1 cellular context compared by ENCODE assay signal in the genomic region with DNA sequence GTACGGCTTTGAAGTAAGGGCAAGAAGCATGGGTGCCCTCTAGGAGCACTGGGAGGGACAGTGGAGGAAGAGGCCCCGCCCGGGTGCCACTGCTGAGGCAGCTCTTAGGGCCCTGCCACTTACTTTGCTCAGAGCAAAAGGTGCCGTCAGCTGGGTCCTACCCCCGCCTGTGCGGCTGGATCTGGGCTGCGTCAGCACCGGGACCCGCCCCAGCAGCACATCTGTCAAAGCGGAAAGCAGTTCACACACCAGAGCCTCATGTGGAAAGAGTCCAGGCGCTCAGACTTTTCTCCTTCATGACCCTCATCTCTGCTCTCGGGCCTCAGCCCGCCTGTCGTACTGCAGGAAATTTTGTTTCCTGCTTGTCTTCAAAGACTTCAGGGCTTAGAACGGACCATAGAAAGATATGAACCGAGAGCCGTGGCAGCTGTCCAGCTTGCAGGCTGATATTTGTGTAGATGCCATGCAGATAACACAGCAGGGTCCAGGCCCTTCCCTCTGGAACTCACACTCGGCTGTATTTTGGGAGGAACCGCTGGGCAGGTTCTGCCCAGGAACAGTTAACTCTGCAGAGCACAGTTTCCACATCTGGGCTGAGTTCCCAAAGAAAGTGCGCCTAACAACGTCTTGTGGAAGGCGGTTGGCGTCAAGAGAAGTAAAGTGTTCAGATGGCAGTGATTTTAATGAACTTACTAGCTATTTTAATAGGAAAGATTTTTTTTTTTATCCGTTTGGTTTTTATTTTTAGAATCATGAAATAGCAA.
TF ChIP-seq lines count a peak whose summit lies in the region.

No MANE protein-coding gene starts in this region.

TF ChIP-seq in IMR-90, 13 proteins besides CTCF, POLR2A, EP300 and RAD21:
- TF ChIP-seq MAZ (IDR thresholded peaks at IDR 0.05; ENCODE audit: borderline replicate concordance, low read depth, low read length): no peak
- no peak for TF ChIP-seq RFX5 (IDR thresholded peaks at IDR 0.05; ENCODE audit: low read depth, low read length)
- TF ChIP-seq, protein P1, sequence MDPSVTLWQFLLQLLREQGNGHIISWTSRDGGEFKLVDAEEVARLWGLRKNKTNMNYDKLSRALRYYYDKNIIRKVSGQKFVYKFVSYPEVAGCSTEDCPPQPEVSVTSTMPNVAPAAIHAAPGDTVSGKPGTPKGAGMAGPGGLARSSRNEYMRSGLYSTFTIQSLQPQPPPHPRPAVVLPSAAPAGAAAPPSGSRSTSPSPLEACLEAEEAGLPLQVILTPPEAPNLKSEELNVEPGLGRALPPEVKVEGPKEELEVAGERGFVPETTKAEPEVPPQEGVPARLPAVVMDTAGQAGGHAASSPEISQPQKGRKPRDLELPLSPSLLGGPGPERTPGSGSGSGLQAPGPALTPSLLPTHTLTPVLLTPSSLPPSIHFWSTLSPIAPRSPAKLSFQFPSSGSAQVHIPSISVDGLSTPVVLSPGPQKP (IDR thresholded peaks at IDR 0.05; ENCODE audit: borderline replicate concordance, low read depth, low read length): no peak
- no peak for TF ChIP-seq FOS (IDR thresholded peaks at IDR 0.05; ENCODE audit: low read depth, low read length)
- TF ChIP-seq, protein P2, sequence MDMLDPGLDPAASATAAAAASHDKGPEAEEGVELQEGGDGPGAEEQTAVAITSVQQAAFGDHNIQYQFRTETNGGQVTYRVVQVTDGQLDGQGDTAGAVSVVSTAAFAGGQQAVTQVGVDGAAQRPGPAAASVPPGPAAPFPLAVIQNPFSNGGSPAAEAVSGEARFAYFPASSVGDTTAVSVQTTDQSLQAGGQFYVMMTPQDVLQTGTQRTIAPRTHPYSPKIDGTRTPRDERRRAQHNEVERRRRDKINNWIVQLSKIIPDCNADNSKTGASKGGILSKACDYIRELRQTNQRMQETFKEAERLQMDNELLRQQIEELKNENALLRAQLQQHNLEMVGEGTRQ (IDR thresholded peaks at IDR 0.05; ENCODE audit: low read depth, low read length): no peak
- no peak for TF ChIP-seq MXI1 (IDR thresholded peaks at IDR 0.05; ENCODE audit: borderline replicate concordance, low read depth, low read length)
- TF ChIP-seq MAFK (IDR thresholded peaks at IDR 0.05; ENCODE audit: low read depth, low read length): no peak
- no peak for TF ChIP-seq CEBPB (IDR thresholded peaks at IDR 0.05; ENCODE audit: low read depth, low read length)
- TF ChIP-seq RCOR1 (IDR thresholded peaks at IDR 0.05; ENCODE audit: insufficient replicate concordance, low read length): no peak
- TF ChIP-seq BHLHE40 (IDR thresholded peaks at IDR 0.05; ENCODE audit: low read depth, low read length): no peak
